Comparison of ENCODE assay signal across 26 cellular contexts in the genomic region with DNA sequence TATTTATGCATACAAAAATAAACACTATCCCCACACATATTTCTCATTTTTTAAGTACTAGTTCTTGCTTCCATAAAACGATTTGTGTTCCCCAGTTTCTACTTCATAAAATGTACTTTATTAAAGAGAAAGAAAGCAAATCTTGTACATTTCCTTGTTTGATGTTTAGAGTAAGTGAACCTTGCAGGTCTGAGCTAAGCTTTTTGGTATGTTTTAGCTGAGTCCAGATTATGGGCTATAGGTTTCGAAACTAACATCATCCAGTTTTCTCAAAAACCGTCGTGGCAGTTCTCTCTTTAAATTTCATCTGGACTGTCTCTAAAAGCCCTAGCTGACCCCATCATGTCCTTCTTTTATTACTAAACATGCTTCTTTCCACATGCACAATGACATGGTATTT.
DNase-seq lines count a peak whose midpoint lies in the region; ATAC-seq and TF ChIP-seq lines count a peak whose summit lies in the region.
"Had no signal": no experiment of that assay in that cellular context is flagged by ENCODE, and none has a peak within 500 bp of the region (broad histone marks: within the 10 kb centered on the region; RNA-seq: fewer than 3 reads in every experiment).

No MANE protein-coding gene starts in this region.

- TF ChIP-seq CTCF in right atrium auricular region (IDR thresholded peaks at IDR 0.05) (no peak), coronary artery (IDR thresholded peaks at IDR 0.05) (no peak), nephron (IDR thresholded peaks at IDR 0.05; ENCODE audit: unreplicated experiment in 3 of 3) (no peak)

- H3K4me1 Mint-ChIP-seq in nephron, result peaks cover 66% of the 10 kb centered on the region
- H3K4me1 Mint-ChIP-seq in activated T-helper 2 cell treated with anti-CD3 and anti-CD28 coated beads, Interferon-gamma antibody, Interleukin-2, Interleukin-4, amounts not matched to agents 10 μg/mL and 5 μg/mL and 100 μg/mL, durations not matched to agents 14 hours and 24 hours and 36 hours (ENCODE audit: low read depth), result no peaks in the 10 kb centered on the region
- no peaks in the 10 kb centered on the region for H3K4me1 Mint-ChIP-seq in stimulated activated memory B cell treated with anti-CD40 and anti-IgM and Interleukin-4, amounts not matched to agents 10 μg/mL and 1 μg/mL and 100 μg/mL, for 72 hours
- H3K4me1 Mint-ChIP-seq: activated naive CD8-positive, alpha-beta T cell treated with anti-CD3 and anti-CD28 coated beads, Interleukin-2, amount 10 ng/mL, durations not matched to agents 7 days and 5 days had no signal

- no peak overlapping the region for H3K4me3 Mint-ChIP-seq in nephron
- H3K4me3 Mint-ChIP-seq in activated T-helper 2 cell treated with anti-CD3 and anti-CD28 coated beads, Interferon-gamma antibody, Interleukin-2, Interleukin-4, amounts not matched to agents 10 μg/mL and 5 μg/mL and 100 μg/mL, durations not matched to agents 14 hours and 24 hours and 36 hours (ENCODE audit: low read depth), result no peak overlapping the region
- H3K4me3 Mint-ChIP-seq in stimulated activated memory B cell treated with anti-CD40 and anti-IgM and Interleukin-4, amounts not matched to agents 10 μg/mL and 1 μg/mL and 100 μg/mL, for 72 hours, result no peak overlapping the region
- H3K4me3 Mint-ChIP-seq: activated naive CD8-positive, alpha-beta T cell treated with anti-CD3 and anti-CD28 coated beads, Interleukin-2, amount 10 ng/mL, durations not matched to agents 7 days and 5 days; activated T-helper 1 cell treated with anti-CD3 and anti-CD28 coated beads, Interleukin-12 subunit alpha, Interleukin-12 subunit beta, Interleukin-2, Interleukin-4 antibody, amounts not matched to agents 30 ng/mL and 10 ng/mL and 1 ng/mL, durations not matched to agents 14 hours and 24 hours and 36 hours; neural crest cell; stimulated activated naive CD8-positive, alpha-beta T cell treated with anti-CD3 and anti-CD28 coated beads, Interleukin-15, Interleukin-2, amounts not matched to agents 100 ng/mL and 50 ng/mL, for 24 hours; T-helper 1 cell treated with Interleukin-12 subunit alpha and Interleukin-12 subunit beta and Interleukin-4 antibody, amounts not matched to agents 30 μg/mL and 1 μg/mL, for 36 hours had no signal

- intact Hi-C loops in cardiac septum (cut with DNase I), result loop anchor here (5.0 to 10.0 kb wide), 7 partner anchors 78 to 908 kb away; no protein-coding TSS in a partner anchor
- intact Hi-C loops in activated T-helper 2 cell treated with anti-CD3 and anti-CD28 coated beads, Interferon-gamma antibody, Interleukin-2, Interleukin-4, amounts not matched to agents 10 μg/mL and 5 μg/mL and 100 μg/mL, durations not matched to agents 14 hours and 24 hours and 36 hours (cut with micrococcal nuclease), result no loop called here

- no peaks in the 10 kb centered on the region for H3K27me3 Mint-ChIP-seq in nephron (ENCODE audit: low read depth)
- H3K27me3 Mint-ChIP-seq in activated T-helper 2 cell treated with anti-CD3 and anti-CD28 coated beads, Interferon-gamma antibody, Interleukin-2, Interleukin-4, amounts not matched to agents 10 μg/mL and 5 μg/mL and 100 μg/mL, durations not matched to agents 14 hours and 24 hours and 36 hours (ENCODE audit: low read depth), result no peaks in the 10 kb centered on the region
- no peaks in the 10 kb centered on the region for H3K27me3 Mint-ChIP-seq in stimulated activated memory B cell treated with anti-CD40 and anti-IgM and Interleukin-4, amounts not matched to agents 10 μg/mL and 1 μg/mL and 100 μg/mL, for 72 hours
- H3K27me3 Mint-ChIP-seq: activated naive CD8-positive, alpha-beta T cell treated with anti-CD3 and anti-CD28 coated beads, Interleukin-2, amount 10 ng/mL, durations not matched to agents 7 days and 5 days; stimulated activated naive CD8-positive, alpha-beta T cell treated with anti-CD3 and anti-CD28 coated beads, Interleukin-15, Interleukin-2, amounts not matched to agents 100 ng/mL and 50 ng/mL, for 24 hours had no signal

- no peaks in the 10 kb centered on the region for H3K27me3 ChIP-seq in right atrium auricular region
- H3K27me3 ChIP-seq: BLaER1 treated with 17β-estradiol and CSF1 and Interleukin-3, amounts not matched to agents 10 nM and 100 nM; SJSA1; uterus had no signal

- H3K4me1 ChIP-seq in right atrium auricular region, result peaks cover 0 to 27% of the 10 kb centered on the region in 2 donors
- H3K4me1 ChIP-seq: prostate gland, SJSA1, uterus had no signal

- no peak for ATAC-seq in GM21447 (IDR thresholded peaks at IDR 0.05; ENCODE audit: unreplicated experiment)
- ATAC-seq in HG03354 (IDR thresholded peaks at IDR 0.05; ENCODE audit: poor library complexity, severe bottlenecking, unreplicated experiment), result no peak
- no peak for ATAC-seq in stimulated activated memory B cell treated with anti-CD40 and anti-IgM and Interleukin-4, amounts not matched to agents 10 μg/mL and 1 μg/mL and 100 μg/mL, for 72 hours
- ATAC-seq: HCT116 had no signal

- H3K27ac ChIP-seq in right atrium auricular region (peak overlapping the region; percentile 57 to 64), coronary artery (peak overlapping the region in 1 of 2 donors; percentile 60)
- H3K27ac ChIP-seq: BLaER1 treated with 17β-estradiol and CSF1 and Interleukin-3, amounts not matched to agents 10 nM and 100 nM; prostate gland; SJSA1; uterus had no signal

- H3K27ac Mint-ChIP-seq in nephron, result peak overlapping the region; percentile 36 to 90 (median 69)
- no peak overlapping the region for H3K27ac Mint-ChIP-seq in activated T-helper 2 cell treated with anti-CD3 and anti-CD28 coated beads, Interferon-gamma antibody, Interleukin-2, Interleukin-4, amounts not matched to agents 10 μg/mL and 5 μg/mL and 100 μg/mL, durations not matched to agents 14 hours and 24 hours and 36 hours
- no peak overlapping the region for H3K27ac Mint-ChIP-seq in stimulated activated memory B cell treated with anti-CD40 and anti-IgM and Interleukin-4, amounts not matched to agents 10 μg/mL and 1 μg/mL and 100 μg/mL, for 72 hours
- H3K27ac Mint-ChIP-seq: activated naive CD8-positive, alpha-beta T cell treated with anti-CD3 and anti-CD28 coated beads, Interleukin-2, amount 10 ng/mL, durations not matched to agents 7 days and 5 days; activated T-helper 1 cell treated with anti-CD3 and anti-CD28 coated beads, Interleukin-12 subunit alpha, Interleukin-12 subunit beta, Interleukin-2, Interleukin-4 antibody, amounts not matched to agents 30 ng/mL and 10 ng/mL and 1 ng/mL, durations not matched to agents 14 hours and 24 hours and 36 hours; stimulated activated naive CD8-positive, alpha-beta T cell treated with anti-CD3 and anti-CD28 coated beads, Interleukin-15, Interleukin-2, amounts not matched to agents 100 ng/mL and 50 ng/mL, for 24 hours; T-helper 1 cell treated with Interleukin-12 subunit alpha and Interleukin-12 subunit beta and Interleukin-4 antibody, amounts not matched to agents 30 μg/mL and 1 μg/mL, for 36 hours had no signal

- no peaks in the 10 kb centered on the region for H3K9me3 ChIP-seq in right atrium auricular region
- H3K9me3 ChIP-seq: BLaER1 treated with 17β-estradiol and CSF1 and Interleukin-3, amounts not matched to agents 10 nM and 100 nM; prostate gland; SJSA1; uterus had no signal

- no peaks in the 10 kb centered on the region for H3K36me3 Mint-ChIP-seq in nephron (ENCODE audit: low read depth)
- no peaks in the 10 kb centered on the region for H3K36me3 Mint-ChIP-seq in activated T-helper 2 cell treated with anti-CD3 and anti-CD28 coated beads, Interferon-gamma antibody, Interleukin-2, Interleukin-4, amounts not matched to agents 10 μg/mL and 5 μg/mL and 100 μg/mL, durations not matched to agents 14 hours and 24 hours and 36 hours (ENCODE audit: low read depth)
- no peaks in the 10 kb centered on the region for H3K36me3 Mint-ChIP-seq in stimulated activated memory B cell treated with anti-CD40 and anti-IgM and Interleukin-4, amounts not matched to agents 10 μg/mL and 1 μg/mL and 100 μg/mL, for 72 hours
- H3K36me3 Mint-ChIP-seq: activated naive CD8-positive, alpha-beta T cell treated with anti-CD3 and anti-CD28 coated beads, Interleukin-2, amount 10 ng/mL, durations not matched to agents 7 days and 5 days had no signal

- H3K36me3 ChIP-seq in right atrium auricular region, result no peaks in the 10 kb centered on the region
- H3K36me3 ChIP-seq: BLaER1 treated with 17β-estradiol and CSF1 and Interleukin-3, amounts not matched to agents 10 nM and 100 nM; prostate gland; SJSA1; uterus had no signal

- DNase-seq in right atrium auricular region (ENCODE audit: low spot score) (no peak), cardiac septum (ENCODE audit: low spot score) (no peak), coronary artery (ENCODE audit: low spot score) (no peak)
- DNase-seq in activated T-helper 2 cell treated with anti-CD3 and anti-CD28 coated beads, Interferon-gamma antibody, Interleukin-2, Interleukin-4, amounts not matched to agents 10 μg/mL and 5 μg/mL and 100 μg/mL, durations not matched to agents 14 hours and 24 hours and 36 hours (ENCODE audit: low spot score), result no peak
- DNase-seq: activated CD4-positive, alpha-beta T cell treated with anti-CD3 and anti-CD28 coated beads for 4 hours; activated naive CD8-positive, alpha-beta T cell treated with anti-CD3 and anti-CD28 coated beads, Interleukin-2, amount 10 ng/mL, durations not matched to agents 7 days and 5 days; foreskin melanocyte; Kasumi-1; left cardiac atrium; NCI-H1092 treated with DMSO at 0.1 percent for 48 hours; NCI-H510A treated with DMSO at 0.1 percent for 48 hours; stimulated activated CD4-positive, alpha-beta T cell treated with anti-CD3 and anti-CD28 coated beads, Interleukin-2, amount 100 ng/mL, for 48 hours; uterus had no signal

- H3K4me3 ChIP-seq in right atrium auricular region (peak overlapping the region in 1 of 2 donors; percentile 23), coronary artery (peak overlapping the region; percentile 59)
- H3K4me3 ChIP-seq: BLaER1 treated with 17β-estradiol and CSF1 and Interleukin-3, amounts not matched to agents 10 nM and 100 nM; prostate gland; SJSA1; smooth muscle cell; uterus had no signal

- no peaks in the 10 kb centered on the region for H3K9me3 Mint-ChIP-seq in nephron
- no peaks in the 10 kb centered on the region for H3K9me3 Mint-ChIP-seq in activated T-helper 2 cell treated with anti-CD3 and anti-CD28 coated beads, Interferon-gamma antibody, Interleukin-2, Interleukin-4, amounts not matched to agents 10 μg/mL and 5 μg/mL and 100 μg/mL, durations not matched to agents 14 hours and 24 hours and 36 hours
- H3K9me3 Mint-ChIP-seq in stimulated activated memory B cell treated with anti-CD40 and anti-IgM and Interleukin-4, amounts not matched to agents 10 μg/mL and 1 μg/mL and 100 μg/mL, for 72 hours, result no peaks in the 10 kb centered on the region
- H3K9me3 Mint-ChIP-seq: activated naive CD8-positive, alpha-beta T cell treated with anti-CD3 and anti-CD28 coated beads, Interleukin-2, amount 10 ng/mL, durations not matched to agents 7 days and 5 days; activated T-helper 1 cell treated with anti-CD3 and anti-CD28 coated beads, Interleukin-12 subunit alpha, Interleukin-12 subunit beta, Interleukin-2, Interleukin-4 antibody, amounts not matched to agents 30 ng/mL and 10 ng/mL and 1 ng/mL, durations not matched to agents 14 hours and 24 hours and 36 hours; neural crest cell; stimulated activated naive CD8-positive, alpha-beta T cell treated with anti-CD3 and anti-CD28 coated beads, Interleukin-15, Interleukin-2, amounts not matched to agents 100 ng/mL and 50 ng/mL, for 24 hours; T-helper 1 cell treated with Interleukin-12 subunit alpha and Interleukin-12 subunit beta and Interleukin-4 antibody, amounts not matched to agents 30 μg/mL and 1 μg/mL, for 36 hours had no signal

Comparison
In these comparisons a context has a peak if more than half of its experiments do, and no peak if none do; other contexts are left out.
1. H3K27ac Mint-ChIP-seq: peak in nephron (3 of 3); none in activated T-helper 2 cell treated with anti-CD3 and anti-CD28 coated beads, Interferon-gamma antibody, Interleukin-2, Interleukin-4, amounts not matched to agents 10 μg/mL and 5 μg/mL and 100 μg/mL, durations not matched to agents 14 hours and 24 hours and 36 hours (single experiment) and stimulated activated memory B cell treated with anti-CD40 and anti-IgM and Interleukin-4, amounts not matched to agents 10 μg/mL and 1 μg/mL and 100 μg/mL, for 72 hours (single experiment).